Comparison of ENCODE assay signal across 12 cellular contexts in genomic region chr10:76033457-76034196, GRCh38.
DNase-seq lines count a peak whose midpoint lies in the region; ATAC-seq and TF ChIP-seq lines count a peak whose summit lies in the region.
"Had no signal": no experiment of that assay in that cellular context is flagged by ENCODE, and none has a peak within 500 bp of the region (broad histone marks: within the 10 kb centered on the region; RNA-seq: fewer than 3 reads in every experiment).

No MANE protein-coding gene starts in this region.

- peaks cover 5% of the 10 kb centered on the region for H3K9me3 ChIP-seq in mesenchymal stem cell (ENCODE audit: control insufficient read depth, low read length)

- H2AFZ ChIP-seq in mesenchymal stem cell (ENCODE audit: low read depth, low read length) = peak overlapping the region; percentile 7

- TF ChIP-seq CTCF in AG10803 (conservative IDR thresholded peaks at IDR 0.05; ENCODE audit: low read length) = peak; percentile 50
- peak; percentile 31 for TF ChIP-seq CTCF in choroid plexus epithelial cell (conservative IDR thresholded peaks at IDR 0.05; ENCODE audit: low read depth, low read length)

- peaks cover 0 to 6% of the 10 kb centered on the region in 2 experiments for H3K27me3 ChIP-seq in mesenchymal stem cell (ENCODE audit: control insufficient read depth in 1 of 2, insufficient read depth in 1 of 2, low read length in 2 of 2)

- CTCF ChIA-PET in activated CD4-positive, alpha-beta T cell treated with anti-CD3 and anti-CD28 coated beads for 36 hours (lab: Charles Lee) = interaction anchor here (0.6 to 0.8 kb wide), 4 partner anchors 8 to 761 kb away, joined by 3 to 5 read pairs (median 4); no protein-coding TSS in a partner anchor

- intact Hi-C loops in activated CD4-positive, alpha-beta T cell treated with anti-CD3 and anti-CD28 coated beads for 36 hours (cut with DNase I, micrococcal nuclease) = loop anchor here (10.0 kb wide), 3 partner anchors 271 to 951 kb away; partner anchors contain the start of gene ZNF503 (in 1 of the 2)

- H2BK120ac ChIP-seq in mesenchymal stem cell (ENCODE audit: low read depth, low read length) = no peak overlapping the region

- peak; percentile 88 for DNase-seq in AG10803 (ENCODE audit: low read depth)
- DNase-seq in HuH-7.5 (ENCODE audit: low spot score) = peak; percentile 55
- peak; percentile 56 for DNase-seq in choroid plexus epithelial cell (ENCODE audit: low read depth)
- DNase-seq in mesenchymal stem cell = no peak
- DNase-seq in activated CD4-positive, alpha-beta T cell treated with anti-CD3 and anti-CD28 coated beads for 36 hours = no peak
- no peak for DNase-seq in NCI-H345 (lab: John Stamatoyannopoulos, UW)
- DNase-seq: activated CD4-positive, alpha-beta T cell treated with anti-CD3 and anti-CD28 coated beads, Interleukin-2, amount 10 ng/mL, durations not matched to agents 7 days and 5 days; caudate nucleus; DMS 273 treated with DMSO at 0.1 percent for 48 hours; NCI-H774 had no signal

- no peaks in the 10 kb centered on the region for H3K4me1 Mint-ChIP-seq in activated CD4-positive, alpha-beta T cell treated with anti-CD3 and anti-CD28 coated beads for 36 hours
- H3K4me1 Mint-ChIP-seq: activated CD4-positive, alpha-beta T cell treated with anti-CD3 and anti-CD28 coated beads, Interleukin-2, amount 10 ng/mL, durations not matched to agents 7 days and 5 days had no signal

- POLR2A ChIA-PET in activated CD4-positive, alpha-beta T cell treated with anti-CD3 and anti-CD28 coated beads for 36 hours (lab: Charles Lee) = no interaction called here

- no peaks in the 10 kb centered on the region for H3K36me3 ChIP-seq in mesenchymal stem cell (ENCODE audit: control insufficient read depth in 1 of 2, insufficient read depth in 2 of 2, low read depth in 1 of 2, low read length in 2 of 2)

- no peak overlapping the region for H2BK15ac ChIP-seq in mesenchymal stem cell (ENCODE audit: low read depth, poor library complexity, severe bottlenecking)

- no peak overlapping the region for H3K4me3 ChIP-seq in AG10803 (ENCODE audit: low read length)
- no peak overlapping the region for H3K4me3 ChIP-seq in choroid plexus epithelial cell (ENCODE audit: low read depth, low read length)
- peak overlapping the region in 1 of 2 experiments; percentile 41 for H3K4me3 ChIP-seq in mesenchymal stem cell (ENCODE audit: insufficient read depth in 1 of 2, low read depth in 1 of 2, low read length in 2 of 2)

- ATAC-seq in HG03039 (IDR thresholded peaks at IDR 0.05; ENCODE audit: unreplicated experiment) (no peak), GM19452 (IDR thresholded peaks at IDR 0.05; ENCODE audit: unreplicated experiment) (no peak)
- no peak for ATAC-seq in activated CD4-positive, alpha-beta T cell treated with anti-CD3 and anti-CD28 coated beads for 36 hours

- no peak overlapping the region for H4K91ac ChIP-seq in mesenchymal stem cell (ENCODE audit: low read length)

- H3K36me3 Mint-ChIP-seq in activated CD4-positive, alpha-beta T cell treated with anti-CD3 and anti-CD28 coated beads for 36 hours (ENCODE audit: low read depth) = no peaks in the 10 kb centered on the region

- H4K8ac ChIP-seq in mesenchymal stem cell (ENCODE audit: low read length) = no peak overlapping the region

- H3K14ac ChIP-seq in mesenchymal stem cell (ENCODE audit: low read length in 2 of 2) = no peak overlapping the region

- peaks cover 2% of the 10 kb centered on the region for H3K4me1 ChIP-seq in mesenchymal stem cell (ENCODE audit: control insufficient read depth, insufficient read depth, low read depth, low read length)

- H3K4ac ChIP-seq in mesenchymal stem cell (ENCODE audit: low read depth in 1 of 2, low read length in 2 of 2) = no peak overlapping the region

- no peak overlapping the region for H3K4me3 Mint-ChIP-seq in activated CD4-positive, alpha-beta T cell treated with anti-CD3 and anti-CD28 coated beads for 36 hours
- H3K4me3 Mint-ChIP-seq: activated CD4-positive, alpha-beta T cell treated with anti-CD3 and anti-CD28 coated beads, Interleukin-2, amount 10 ng/mL, durations not matched to agents 7 days and 5 days had no signal

- no peak overlapping the region for H2BK5ac ChIP-seq in mesenchymal stem cell (ENCODE audit: low read depth, low read length, poor library complexity, severe bottlenecking)

- H3K9me3 Mint-ChIP-seq in activated CD4-positive, alpha-beta T cell treated with anti-CD3 and anti-CD28 coated beads for 36 hours (ENCODE audit: low read depth) = peaks cover 3% of the 10 kb centered on the region
- H3K9me3 Mint-ChIP-seq: activated CD4-positive, alpha-beta T cell treated with anti-CD3 and anti-CD28 coated beads, Interleukin-2, amount 10 ng/mL, durations not matched to agents 7 days and 5 days had no signal

- H3K79me1 ChIP-seq in mesenchymal stem cell (replicated peaks; ENCODE audit: low read length, poor library complexity, severe bottlenecking) = no peaks in the 10 kb centered on the region

- no peak overlapping the region for H2BK12ac ChIP-seq in mesenchymal stem cell (ENCODE audit: low read length in 2 of 2)

- H2AK5ac ChIP-seq in mesenchymal stem cell (ENCODE audit: low read length, severe bottlenecking) = no peak overlapping the region

- no peak overlapping the region for H3K4me2 ChIP-seq in mesenchymal stem cell (ENCODE audit: low read length, poor library complexity, severe bottlenecking)

- no peak overlapping the region for H3K18ac ChIP-seq in mesenchymal stem cell (ENCODE audit: low read depth in 1 of 2, low read length in 2 of 2)

- 86% methylated on average over 15 of the region's 15 CpGs for WGBS in mesenchymal stem cell

- H3K9ac ChIP-seq in mesenchymal stem cell (ENCODE audit: low read length) = peak overlapping the region; percentile 68

- no peak overlapping the region for H3K27ac Mint-ChIP-seq in activated CD4-positive, alpha-beta T cell treated with anti-CD3 and anti-CD28 coated beads for 36 hours
- H3K27ac Mint-ChIP-seq: activated CD4-positive, alpha-beta T cell treated with anti-CD3 and anti-CD28 coated beads, Interleukin-2, amount 10 ng/mL, durations not matched to agents 7 days and 5 days had no signal

- H3K27ac ChIP-seq in mesenchymal stem cell (ENCODE audit: low read length, poor library complexity, severe bottlenecking) = no peak overlapping the region

- no peak overlapping the region for H3K23ac ChIP-seq in mesenchymal stem cell (ENCODE audit: low read length in 2 of 2)

- peaks cover 3% of the 10 kb centered on the region for H3K27me3 Mint-ChIP-seq in activated CD4-positive, alpha-beta T cell treated with anti-CD3 and anti-CD28 coated beads for 36 hours
- H3K27me3 Mint-ChIP-seq: activated CD4-positive, alpha-beta T cell treated with anti-CD3 and anti-CD28 coated beads, Interleukin-2, amount 10 ng/mL, durations not matched to agents 7 days and 5 days had no signal

Comparison
In these comparisons a context has a peak if more than half of its experiments do, and no peak if none do; other contexts are left out.
1. DNase-seq: peak in AG10803 (single experiment), HuH-7.5 (single experiment) and choroid plexus epithelial cell (single experiment); none in mesenchymal stem cell (single experiment), activated CD4-positive, alpha-beta T cell treated with anti-CD3 and anti-CD28 coated beads for 36 hours (single experiment) and NCI-H345 (single experiment).